11 cellular contexts compared by ENCODE assay signal in the genomic region with DNA sequence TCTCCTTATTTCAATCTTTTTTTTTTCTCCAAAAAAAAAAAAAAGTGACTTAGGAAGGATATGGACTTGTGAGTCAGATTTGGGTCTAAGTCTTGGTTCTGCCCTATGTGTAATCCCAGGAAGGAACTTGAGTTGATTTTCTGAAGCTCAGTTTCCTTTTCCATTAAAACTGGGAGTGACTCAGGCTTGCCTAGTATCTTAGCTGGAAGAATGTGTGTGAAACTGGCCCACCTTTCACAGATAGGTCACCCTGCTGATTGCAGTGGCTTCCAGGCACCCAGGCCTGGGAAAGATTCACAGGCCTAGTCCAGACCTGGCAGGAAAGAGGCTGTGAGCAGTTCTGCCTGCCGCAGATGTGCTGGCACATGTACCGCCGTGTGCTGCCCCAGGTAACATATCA.
DNase-seq lines count a peak whose midpoint lies in the region; ATAC-seq and TF ChIP-seq lines count a peak whose summit lies in the region.
"Had no signal": no experiment of that assay in that cellular context is flagged by ENCODE, and none has a peak within 500 bp of the region (broad histone marks: within the 10 kb centered on the region; RNA-seq: fewer than 3 reads in every experiment).

No MANE protein-coding gene starts in this region.

- in situ Hi-C loops in brain microvascular endothelial cell (cut with HindIII; ENCODE audit: low pct_ligation_motif_present, low sequenced_read_pairs): no loop called here

- H3K4me3 ChIP-seq in brain microvascular endothelial cell (ENCODE audit: low read depth, low read length) (no peak overlapping the region), skeletal muscle tissue (ENCODE audit: low read length in 3 of 3) (peak overlapping the region in 1 of 3 donors; percentile 20)

- no peak for TF ChIP-seq CTCF in HFFc6 (IDR thresholded peaks at IDR 0.05)
- no peak for TF ChIP-seq CTCF in brain microvascular endothelial cell (IDR thresholded peaks at IDR 0.05; ENCODE audit: low read depth, low read length, missing control alignments)

- H3K4me3 Mint-ChIP-seq in HFFc6: peak overlapping the region; percentile 12
- H3K4me3 Mint-ChIP-seq: activated naive CD4-positive, alpha-beta T cell treated with anti-CD3 and anti-CD28 coated beads, Interleukin-2, amount 10 ng/mL, durations not matched to agents 7 days and 5 days; T-helper 2 cell treated with Interferon-gamma antibody and Interleukin-4, amounts not matched to agents 5 μg/mL and 100 μg/mL, for 36 hours had no signal

- peak overlapping the region in 1 of 3 donors; percentile 60 for H3K9ac ChIP-seq in skeletal muscle tissue (ENCODE audit: low read depth in 1 of 3, low read length in 3 of 3)

- no peak for ATAC-seq in GM21717 (IDR thresholded peaks at IDR 0.05; ENCODE audit: unreplicated experiment)

- DNase-seq in HFFc6 (peak; percentile 73), brain microvascular endothelial cell (peak; percentile 46), iPS-NIHi7 (ENCODE audit: extremely low spot score) (peak; percentile 15), DMS53 (lab: John Stamatoyannopoulos, UW) (no peak), amygdala (lab: John Stamatoyannopoulos, UW) (no peak)
- no peak for DNase-seq in stimulated activated CD4-positive, alpha-beta T cell treated with anti-CD3 and anti-CD28 coated beads, Interleukin-4, amount 100 ng/mL, for 1 hour
- DNase-seq: activated naive CD4-positive, alpha-beta T cell treated with anti-CD3 and anti-CD28 coated beads, Interleukin-2, amount 10 ng/mL, durations not matched to agents 7 days and 5 days; NCI-H446 had no signal

- H3K9me3 ChIP-seq in skeletal muscle tissue (ENCODE audit: control insufficient read depth in 3 of 3, low read length in 3 of 3): no peaks in the 10 kb centered on the region

- no peaks in the 10 kb centered on the region for H3K36me3 ChIP-seq in brain microvascular endothelial cell (replicated peaks)
- no peaks in the 10 kb centered on the region for H3K36me3 ChIP-seq in skeletal muscle tissue (ENCODE audit: control insufficient read depth in 3 of 3, insufficient read depth in 3 of 3, low read length in 3 of 3)

- H3K4me1 Mint-ChIP-seq in HFFc6 (ENCODE audit: low read depth): peaks cover 44% of the 10 kb centered on the region
- H3K4me1 Mint-ChIP-seq: activated naive CD4-positive, alpha-beta T cell treated with anti-CD3 and anti-CD28 coated beads, Interleukin-2, amount 10 ng/mL, durations not matched to agents 7 days and 5 days had no signal

- no peaks in the 10 kb centered on the region for H3K27me3 Mint-ChIP-seq in HFFc6 (ENCODE audit: insufficient read depth)
- H3K27me3 Mint-ChIP-seq: activated naive CD4-positive, alpha-beta T cell treated with anti-CD3 and anti-CD28 coated beads, Interleukin-2, amount 10 ng/mL, durations not matched to agents 7 days and 5 days had no signal

- H3K27me3 ChIP-seq in brain microvascular endothelial cell (replicated peaks) (no peaks in the 10 kb centered on the region), skeletal muscle tissue (ENCODE audit: control insufficient read depth in 3 of 3, insufficient read depth in 3 of 3, low read length in 3 of 3) (no peaks in the 10 kb centered on the region)

- H3K27ac ChIP-seq in brain microvascular endothelial cell: peak overlapping the region; percentile 32
- H3K27ac ChIP-seq in skeletal muscle tissue (ENCODE audit: low read depth, low read length): peak overlapping the region; percentile 75

- H3K9me3 Mint-ChIP-seq in HFFc6: no peaks in the 10 kb centered on the region
- H3K9me3 Mint-ChIP-seq: activated naive CD4-positive, alpha-beta T cell treated with anti-CD3 and anti-CD28 coated beads, Interleukin-2, amount 10 ng/mL, durations not matched to agents 7 days and 5 days; T-helper 2 cell treated with Interferon-gamma antibody and Interleukin-4, amounts not matched to agents 5 μg/mL and 100 μg/mL, for 36 hours had no signal

- peak overlapping the region; percentile 83 for H3K27ac Mint-ChIP-seq in HFFc6
- H3K27ac Mint-ChIP-seq: activated naive CD4-positive, alpha-beta T cell treated with anti-CD3 and anti-CD28 coated beads, Interleukin-2, amount 10 ng/mL, durations not matched to agents 7 days and 5 days; T-helper 2 cell treated with Interferon-gamma antibody and Interleukin-4, amounts not matched to agents 5 μg/mL and 100 μg/mL, for 36 hours had no signal

- H3K36me3 Mint-ChIP-seq in HFFc6 (ENCODE audit: low read depth): no peaks in the 10 kb centered on the region
- H3K36me3 Mint-ChIP-seq: activated naive CD4-positive, alpha-beta T cell treated with anti-CD3 and anti-CD28 coated beads, Interleukin-2, amount 10 ng/mL, durations not matched to agents 7 days and 5 days had no signal

- H3K4me1 ChIP-seq in skeletal muscle tissue (ENCODE audit: control insufficient read depth in 3 of 3, insufficient read depth in 3 of 3, low read length in 3 of 3): peaks cover 44 to 62% (median 50%) of the 10 kb centered on the region in 3 donors

Comparison
In these comparisons a context has a peak if more than half of its experiments do, and no peak if none do; other contexts are left out.
1. DNase-seq: peak in HFFc6 (single experiment), brain microvascular endothelial cell (single experiment) and iPS-NIHi7 (single experiment); none in DMS53 (single experiment), amygdala (0 of 56) and stimulated activated CD4-positive, alpha-beta T cell treated with anti-CD3 and anti-CD28 coated beads, Interleukin-4, amount 100 ng/mL, for 1 hour (single experiment).